In the genomic region with DNA sequence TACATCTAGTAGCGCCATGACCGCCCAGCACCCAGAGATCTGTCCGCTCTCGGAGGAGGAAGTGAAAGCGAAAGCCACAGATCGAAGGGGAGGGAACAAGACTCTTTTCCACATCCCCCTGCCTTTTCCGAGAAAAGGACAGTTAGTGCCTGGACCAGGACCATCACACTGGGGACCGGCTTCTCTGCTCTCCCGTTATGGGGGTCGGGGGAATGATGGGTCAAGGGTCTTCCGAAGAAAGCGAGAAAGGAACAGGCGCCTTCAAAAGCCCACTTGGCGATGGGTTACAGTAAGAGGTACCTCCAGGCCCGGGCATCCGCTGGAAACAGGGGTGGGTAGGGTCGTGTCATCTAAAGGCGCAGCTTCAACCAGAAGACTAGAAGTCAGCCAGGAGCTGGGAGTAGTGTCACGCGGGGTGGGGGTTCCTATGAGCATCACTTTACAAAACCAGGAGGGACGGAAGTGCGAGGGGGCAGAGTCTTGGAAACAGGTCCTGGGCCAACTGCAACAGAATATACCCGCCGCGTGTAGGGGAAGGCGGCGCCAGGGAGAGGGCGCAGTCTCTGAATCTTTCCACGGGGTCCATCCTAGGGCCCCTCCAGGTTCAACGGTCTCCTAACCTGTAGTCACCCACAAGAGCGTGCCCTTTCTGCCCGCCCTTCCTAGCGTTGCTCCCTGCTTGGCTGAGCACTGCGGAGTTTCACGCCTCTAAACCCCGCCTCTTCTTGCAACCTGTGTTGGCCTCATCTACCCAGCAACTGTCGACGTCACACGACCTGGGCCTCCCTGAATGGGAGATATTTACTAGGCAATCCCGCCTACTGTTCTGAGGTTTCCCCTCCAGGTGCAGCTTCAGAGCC, we compare ENCODE assay signal across 8 cellular contexts. TPM values are rescaled to one million over a fixed set of nuclear protein-coding genes. Genes with fewer than 3 reads are reported as not detected.
DNase-seq lines count a peak whose midpoint lies in the region; ATAC-seq and TF ChIP-seq lines count a peak whose summit lies in the region.

Gene PSMB8, minus strand, starts transcription at position 69 of the 860 bp plus-strand sequence. Its CDS starts 51 bp downstream, at position 18.

- H3K27me3 ChIP-seq in Panc1 (ENCODE audit: control insufficient read depth, insufficient read depth, low read length) (no peaks in the 10 kb centered on the region), muscle layer of colon (ENCODE audit: control insufficient read depth in 1 of 2, insufficient read depth in 2 of 2, low read length in 2 of 2) (no peaks in the 10 kb centered on the region)

- peaks cover 83% of the 10 kb centered on the region for H3K4me1 Mint-ChIP-seq in activated T-cell treated with anti-CD3 and anti-CD28 coated beads, Interleukin-2, amount 50 U/mL, for 4 hours (ENCODE audit: low read depth)

- H3K4me3 Mint-ChIP-seq in activated T-cell treated with anti-CD3 and anti-CD28 coated beads, Interleukin-2, amount 50 U/mL, for 4 hours = peak within 1 kb of the TSS; percentile 98

- peak within 1 kb of the TSS; percentile 96 for H3K9ac ChIP-seq in muscle layer of colon (ENCODE audit: low read length)

- in situ Hi-C loops in Panc1 (cut with HindIII; ENCODE audit: low pct_unique_long_range_greater_than_20kb, low sequenced_read_pairs) = no loop called here

- H3K9me3 Mint-ChIP-seq in activated T-cell treated with anti-CD3 and anti-CD28 coated beads, Interleukin-2, amount 50 U/mL, for 4 hours = no peaks in the 10 kb centered on the region

- H3K27ac ChIP-seq in Panc1 (ENCODE audit: low read length) (peak within 1 kb of the TSS; percentile 96), muscle layer of colon (ENCODE audit: low read depth, low read length) (peak within 1 kb of the TSS; percentile 98)

- no peaks in the 10 kb centered on the region for H3K27me3 Mint-ChIP-seq in activated T-cell treated with anti-CD3 and anti-CD28 coated beads, Interleukin-2, amount 50 U/mL, for 4 hours (ENCODE audit: low read depth)

- POLR2A ChIA-PET in Panc1 (lab: Charles Lee) = interaction anchor here (0.6 kb wide), 1 partner anchor 10 kb away, joined by 3 read pairs; the partner anchor contains the start of genes PSMB9 and TAP1

- H3K4me3 ChIP-seq in Panc1 (ENCODE audit: low read depth in 2 of 2, low read length in 2 of 2) = peak within 1 kb of the TSS; percentile 73 to 77
- peak within 1 kb of the TSS; percentile 83 to 96 for H3K4me3 ChIP-seq in muscle layer of colon (ENCODE audit: low read depth in 1 of 2, low read length in 2 of 2)

- H3K9me3 ChIP-seq in Panc1 (ENCODE audit: control insufficient read depth, insufficient read depth, low read depth, low read length) = no peaks in the 10 kb centered on the region
- H3K9me3 ChIP-seq in muscle layer of colon (ENCODE audit: low read length) = no peaks in the 10 kb centered on the region

- CTCF ChIA-PET in Panc1 (lab: Charles Lee) = interaction anchor here (0.9 kb wide), 1 partner anchor 9 kb away, joined by 3 read pairs; the partner anchor contains the start of genes PSMB9 and TAP1

- peaks cover 7% of the 10 kb centered on the region for H3K4me1 ChIP-seq in Panc1 (ENCODE audit: control insufficient read depth, insufficient read depth, low read length)
- H3K4me1 ChIP-seq in muscle layer of colon (ENCODE audit: insufficient read depth, low read length) = peaks cover 23% of the 10 kb centered on the region

- peaks cover 73% of the 10 kb centered on the region for H3K36me3 Mint-ChIP-seq in activated T-cell treated with anti-CD3 and anti-CD28 coated beads, Interleukin-2, amount 50 U/mL, for 4 hours (ENCODE audit: insufficient read depth)

- H3K36me3 ChIP-seq in Panc1 (ENCODE audit: control insufficient read depth, insufficient read depth, low read length) = no peaks in the 10 kb centered on the region
- peaks cover 63% of the 10 kb centered on the region for H3K36me3 ChIP-seq in muscle layer of colon (ENCODE audit: insufficient read depth, low read length)

- ATAC-seq in GM21723 (IDR thresholded peaks at IDR 0.05; ENCODE audit: unreplicated experiment) (peak; percentile 61), Panc1 (peak; percentile 98), esophagus mucosa (peak; percentile 97)
- peak; percentile 77 to 79 for ATAC-seq in activated T-cell treated with anti-CD3 and anti-CD28 coated beads, Interleukin-2, amount 50 U/mL, for 4 hours

- DNase-seq in DMS79 (lab: John Stamatoyannopoulos, UW) (peak; percentile 98), KG1 (lab: John Stamatoyannopoulos, UW) (peak; percentile 92), Panc1 (ENCODE audit: low read depth, low spot score) (peak; percentile 90)
- DNase-seq in activated T-cell treated with anti-CD3 and anti-CD28 coated beads, Interleukin-2, amount 50 U/mL, for 4 hours = peak; percentile 98
- peak; percentile 98 for DNase-seq in stimulated activated CD8-positive, alpha-beta memory T cell treated with anti-CD3 and anti-CD28 coated beads, Interleukin-7, amount 100 ng/mL, for 1 hour (ENCODE audit: low read depth in 2 of 2)

- BruUV-seq in Panc1 (replicated peaks; lab: Mats Ljungman, UMichigan) = no TSS peak

- intact Hi-C loops in Panc1 (cut with micrococcal nuclease; ENCODE audit: unreplicated experiment) = no loop called here

- TF ChIP-seq CTCF in Panc1 (IDR thresholded peaks at IDR 0.05) = no peak; the same call in 1 of the 2 replicates

RNA-seq across cellular contexts. Expression of gene PSMB8, which starts in this region (rescaled TPM):
- total RNA-seq in Panc1 (2021; ENCODE audit: unreplicated experiment) (43.8 TPM), esophagus mucosa (33.0 TPM)
- 37.8 TPM for polyA plus RNA-seq in Panc1 (2012; ENCODE audit: insufficient read length)
- total RNA-seq in activated T-cell treated with anti-CD3 and anti-CD28 coated beads, Interleukin-2, amount 50 U/mL, for 4 hours = 100 to 1,000 TPM; 327 to 343 (median 337) TPM

Comparison
In these comparisons a context has a peak if more than half of its experiments do, and no peak if none do; other contexts are left out.
1. Peak in every context shown above with its lines: DNase-seq, ATAC-seq, H3K4me3 ChIP-seq and H3K27ac ChIP-seq.